Comparison of ENCODE assay signal across 14 cellular contexts in genomic region chr17:50589112-50589712, GRCh38. TPM values are rescaled to one million over a fixed set of nuclear protein-coding genes. Genes with fewer than 3 reads are reported as not detected.
DNase-seq lines count a peak whose midpoint lies in the region; FAIRE-seq and TF ChIP-seq lines count a peak whose summit lies in the region.
"Had no signal": no experiment of that assay in that cellular context is flagged by ENCODE, and none has a peak within 500 bp of the region (broad histone marks: within the 10 kb centered on the region; RNA-seq: fewer than 3 reads in every experiment).

No MANE protein-coding gene starts in this region.

- no peaks in the 10 kb centered on the region for H3K9me3 Mint-ChIP-seq in astrocyte (ENCODE audit: unreplicated experiment)
- H3K9me3 Mint-ChIP-seq: T-helper 2 cell treated with Interferon-gamma antibody and Interleukin-4, amounts not matched to agents 5 μg/mL and 100 μg/mL, for 36 hours had no signal

- H3K79me2 ChIP-seq in astrocyte (ENCODE audit: insufficient read depth, low read length), result no peaks in the 10 kb centered on the region

- TF ChIP-seq CTCF in astrocyte (IDR thresholded peaks at IDR 0.05; ENCODE audit: insufficient read depth, low read depth, low read length), result no peak
- no peak for TF ChIP-seq CTCF in GM10266 (IDR thresholded peaks at IDR 0.05; ENCODE audit: control insufficient read depth, insufficient read depth, low read depth, missing control alignments)

- peaks cover 3% of the 10 kb centered on the region for H3K4me1 Mint-ChIP-seq in astrocyte (ENCODE audit: low read depth, unreplicated experiment)

- no peak overlapping the region for H3K27ac Mint-ChIP-seq in astrocyte (ENCODE audit: unreplicated experiment)
- H3K27ac Mint-ChIP-seq: T-helper 2 cell treated with Interferon-gamma antibody and Interleukin-4, amounts not matched to agents 5 μg/mL and 100 μg/mL, for 36 hours had no signal

- H3K4me3 ChIP-seq in astrocyte (ENCODE audit: insufficient read depth, low read depth, low read length) (no peak overlapping the region), stomach smooth muscle (ENCODE audit: low read length in 2 of 2) (no peak overlapping the region)
- H3K4me3 ChIP-seq: body of pancreas, smooth muscle cell had no signal

- H3K9ac ChIP-seq in astrocyte (ENCODE audit: low read length), result no peak overlapping the region
- H3K9ac ChIP-seq in stomach smooth muscle (ENCODE audit: low read length in 2 of 2), result peak overlapping the region; percentile 28 to 29

- H3K27ac ChIP-seq in astrocyte (ENCODE audit: low read depth, low read length), result no peak overlapping the region
- H3K27ac ChIP-seq in stomach smooth muscle (ENCODE audit: low read length), result no peak overlapping the region
- H3K27ac ChIP-seq: body of pancreas had no signal

- no peaks in the 10 kb centered on the region for H3K36me3 ChIP-seq in astrocyte (ENCODE audit: insufficient read depth, low read length)
- H3K36me3 ChIP-seq in stomach smooth muscle (ENCODE audit: control insufficient read depth in 2 of 2, insufficient read depth in 2 of 2, low read length in 2 of 2), result no peaks in the 10 kb centered on the region

- H3K36me3 Mint-ChIP-seq in astrocyte (ENCODE audit: low read depth, unreplicated experiment), result no peaks in the 10 kb centered on the region

- FAIRE-seq in astrocyte (lab: Jason Lieb, UNC), result no peak

- peak overlapping the region; percentile 47 for H2AFZ ChIP-seq in astrocyte (ENCODE audit: low read depth, low read length)

- H3K27me3 ChIP-seq in astrocyte (ENCODE audit: insufficient read depth, low read length), result no peaks in the 10 kb centered on the region
- H3K27me3 ChIP-seq in stomach smooth muscle (ENCODE audit: control insufficient read depth in 1 of 2, insufficient read depth in 2 of 2, low read length in 2 of 2), result no peaks in the 10 kb centered on the region
- H3K27me3 ChIP-seq: body of pancreas had no signal

- peaks cover 68% of the 10 kb centered on the region for H3K27me3 Mint-ChIP-seq in astrocyte (ENCODE audit: low read depth, unreplicated experiment)

- H3K9me3 ChIP-seq in astrocyte (ENCODE audit: insufficient read depth, low read depth, low read length), result no peaks in the 10 kb centered on the region
- no peaks in the 10 kb centered on the region for H3K9me3 ChIP-seq in stomach smooth muscle (ENCODE audit: control insufficient read depth in 2 of 2, low read length in 2 of 2)
- H3K9me3 ChIP-seq: body of pancreas had no signal

- H3K4me2 ChIP-seq in astrocyte (ENCODE audit: low read length), result no peak overlapping the region
- H3K4me2 ChIP-seq: smooth muscle cell had no signal

- no peaks in the 10 kb centered on the region for H4K20me1 ChIP-seq in astrocyte (ENCODE audit: insufficient read depth, low read length)

- H3K4me3 Mint-ChIP-seq in astrocyte (ENCODE audit: unreplicated experiment), result no peak overlapping the region
- H3K4me3 Mint-ChIP-seq: T-helper 2 cell treated with Interferon-gamma antibody and Interleukin-4, amounts not matched to agents 5 μg/mL and 100 μg/mL, for 36 hours had no signal

- peak; percentile 20 for DNase-seq in NCI-H2227 (lab: John Stamatoyannopoulos, UW; ENCODE audit: unreplicated experiment)
- no peak for DNase-seq in NCI-H2227 treated with DMSO at 0.1 percent for 48 hours (lab: John Stamatoyannopoulos, UW)
- DNase-seq in astrocyte (ENCODE audit: low read depth), result peak; percentile 22
- peak; percentile 51 for DNase-seq in kidney glomerular epithelial cell (lab: John Stamatoyannopoulos, UW)
- no peak for DNase-seq in GM10266 (ENCODE audit: extremely low spot score)
- no peak for DNase-seq in stimulated activated CD4-positive, alpha-beta T cell treated with anti-CD3 and anti-CD28 coated beads, Interleukin-2, amount 100 ng/mL, for 48 hours
- DNase-seq in activated naive CD4-positive, alpha-beta T cell treated with anti-CD3 and anti-CD28 coated beads, Interleukin-2, amount 50 U/mL, for 16 hours, result no peak
- DNase-seq: activated CD4-positive, alpha-beta T cell treated with anti-CD3 and anti-CD28 coated beads, Interleukin-2, amount 50 U/mL, for 4 hours; glutamatergic neuron; NCI-H146 had no signal

- peaks cover 5% of the 10 kb centered on the region for H3K4me1 ChIP-seq in astrocyte (ENCODE audit: insufficient read depth, low read length)
- peaks cover 17% of the 10 kb centered on the region for H3K4me1 ChIP-seq in stomach smooth muscle (ENCODE audit: control insufficient read depth, insufficient read depth, low read length)

RNA-seq across cellular contexts. Expression of gene CACNA1G, which starts 28.7 kb away (rescaled TPM):
- 0.27 and 0.36 TPM in 2 replicates for total RNA-seq in astrocyte

RNA-seq across cellular contexts. Expression of gene SPATA20, which starts 42.2 kb away (rescaled TPM):
- 32.0 and 35.9 TPM in 2 replicates for total RNA-seq in astrocyte

RNA-seq across cellular contexts. Expression of gene ABCC3, which starts 45.5 kb away (rescaled TPM):
- 0.41 and 0.55 TPM in 2 replicates for total RNA-seq in astrocyte

RNA-seq across cellular contexts. Expression of gene EPN3, which starts 56.7 kb away (rescaled TPM):
- 0.24 and 1.7 TPM in 2 replicates for total RNA-seq in astrocyte

Comparison
In these comparisons a context has a peak if more than half of its experiments do, and no peak if none do; other contexts are left out.
1. DNase-seq: peak in NCI-H2227 (single experiment), astrocyte (single experiment) and kidney glomerular epithelial cell (single experiment); none in NCI-H2227 treated with DMSO at 0.1 percent for 48 hours (single experiment), GM10266 (single experiment), stimulated activated CD4-positive, alpha-beta T cell treated with anti-CD3 and anti-CD28 coated beads, Interleukin-2, amount 100 ng/mL, for 48 hours (0 of 2) and activated naive CD4-positive, alpha-beta T cell treated with anti-CD3 and anti-CD28 coated beads, Interleukin-2, amount 50 U/mL, for 16 hours (single experiment).